ENCODE assay signal across 38 cellular contexts in genomic region chr1:248000169-248000568, GRCh38. TPM values are rescaled to one million over a fixed set of nuclear protein-coding genes. Genes with fewer than 3 reads are reported as not detected.
"Had no signal": no experiment of that assay in that cellular context is flagged by ENCODE, and none has a peak within 500 bp of the region (broad histone marks: within the 10 kb centered on the region; RNA-seq: fewer than 3 reads in every experiment).

No MANE protein-coding gene starts in this region.

- H3K4me1 ChIP-seq: adrenal gland, body of pancreas, colonic mucosa, esophagus squamous epithelium, gastroesophageal sphincter, heart right ventricle had no signal

- H3K4me1 Mint-ChIP-seq: activated CD8-positive, alpha-beta memory T cell treated with anti-CD3 and anti-CD28 coated beads, Interleukin-2, amount 10 ng/mL, durations not matched to agents 7 days and 5 days; activated naive CD8-positive, alpha-beta T cell treated with anti-CD3 and anti-CD28 coated beads, Interleukin-2, amount 50 U/mL, for 24 hours; WTC11 had no signal

- H3K27me3 Mint-ChIP-seq: activated CD4-positive, alpha-beta memory T cell treated with anti-CD3 and anti-CD28 coated beads for 36 hours; activated CD8-positive, alpha-beta memory T cell treated with anti-CD3 and anti-CD28 coated beads, Interleukin-2, amount 10 ng/mL, durations not matched to agents 7 days and 5 days; activated naive CD8-positive, alpha-beta T cell treated with anti-CD3 and anti-CD28 coated beads for 36 hours; activated naive CD8-positive, alpha-beta T cell treated with anti-CD3 and anti-CD28 coated beads, Interleukin-2, amount 50 U/mL, for 24 hours; activated T-cell treated with anti-CD3 and anti-CD28 coated beads, Interleukin-2, amount 50 U/mL, for 24 hours had no signal

- H3K36me3 Mint-ChIP-seq: activated CD8-positive, alpha-beta memory T cell treated with anti-CD3 and anti-CD28 coated beads, Interleukin-2, amount 10 ng/mL, durations not matched to agents 7 days and 5 days; activated naive CD8-positive, alpha-beta T cell treated with anti-CD3 and anti-CD28 coated beads for 36 hours had no signal

- DNase-seq: activated CD4-positive, alpha-beta memory T cell treated with anti-CD3 and anti-CD28 coated beads for 36 hours; activated CD4-positive, alpha-beta T cell treated with anti-CD3 and anti-CD28 coated beads for 1 hour; activated CD4-positive, alpha-beta T cell treated with anti-CD3 and anti-CD28 coated beads for 48 hours; activated CD4-positive, alpha-beta T cell treated with anti-CD3 and anti-CD28 coated beads, Interleukin-2, amount 50 U/mL, for 1 hour; activated CD8-positive, alpha-beta memory T cell treated with anti-CD3 and anti-CD28 coated beads, Interleukin-2, amount 10 ng/mL, durations not matched to agents 7 days and 5 days; activated CD8-positive, alpha-beta memory T cell treated with anti-CD3 and anti-CD28 coated beads, Interleukin-2, amount 50 U/mL, for 4 hours; activated CD8-positive, alpha-beta T cell treated with anti-CD3 and anti-CD28 coated beads, Interleukin-2, amount 10 ng/mL, durations not matched to agents 7 days and 5 days; activated effector memory CD4-positive, alpha-beta T cell treated with anti-CD3 and anti-CD28 coated beads, Interleukin-2, amount 50 U/mL, for 16 hours; activated naive CD4-positive, alpha-beta T cell; activated naive CD4-positive, alpha-beta T cell treated with anti-CD3 and anti-CD28 coated beads, Interleukin-2, amount 50 U/mL, for 16 hours; activated naive CD8-positive, alpha-beta T cell treated with anti-CD3 and anti-CD28 coated beads for 36 hours; activated naive CD8-positive, alpha-beta T cell treated with anti-CD3 and anti-CD28 coated beads, Interleukin-2, amount 50 U/mL, for 24 hours; activated T-cell treated with anti-CD3 and anti-CD28 coated beads, Interleukin-2, amount 50 U/mL, for 24 hours; adrenal gland; amygdala; aorta; body of pancreas; central memory CD4-positive, alpha-beta T cell; cerebellar nuclear complex; colonic mucosa; effector CD8-positive, alpha-beta T cell; esophagus squamous epithelium; foreskin melanocyte; heart right ventricle; T-helper 2 cell had no signal

- H3K4me3 Mint-ChIP-seq: activated CD4-positive, alpha-beta memory T cell treated with anti-CD3 and anti-CD28 coated beads for 36 hours; activated CD8-positive, alpha-beta memory T cell treated with anti-CD3 and anti-CD28 coated beads, Interleukin-2, amount 10 ng/mL, durations not matched to agents 7 days and 5 days; activated CD8-positive, alpha-beta T cell treated with anti-CD3 and anti-CD28 coated beads, Interleukin-2, amount 10 ng/mL, durations not matched to agents 7 days and 5 days; activated naive CD8-positive, alpha-beta T cell treated with anti-CD3 and anti-CD28 coated beads for 36 hours; activated naive CD8-positive, alpha-beta T cell treated with anti-CD3 and anti-CD28 coated beads, Interleukin-2, amount 50 U/mL, for 24 hours; activated T-cell treated with anti-CD3 and anti-CD28 coated beads, Interleukin-2, amount 50 U/mL, for 24 hours; WTC11 had no signal

- H3K27me3 ChIP-seq: adrenal gland, body of pancreas, cardiac muscle cell, colonic mucosa, esophagus squamous epithelium, gastroesophageal sphincter, heart right ventricle had no signal

- H3K9me3 Mint-ChIP-seq: activated CD4-positive, alpha-beta memory T cell treated with anti-CD3 and anti-CD28 coated beads for 36 hours; activated naive CD8-positive, alpha-beta T cell treated with anti-CD3 and anti-CD28 coated beads for 36 hours; activated T-helper 2 cell treated with anti-CD3 and anti-CD28 coated beads, Interferon-gamma antibody, Interleukin-2, Interleukin-4, amounts not matched to agents 10 μg/mL and 5 μg/mL and 100 μg/mL, durations not matched to agents 14 hours and 24 hours and 36 hours had no signal

- H3K9me3 ChIP-seq: adrenal gland, body of pancreas, colonic mucosa, esophagus squamous epithelium, gastroesophageal sphincter, heart right ventricle had no signal

- H3K27ac Mint-ChIP-seq: activated CD4-positive, alpha-beta memory T cell treated with anti-CD3 and anti-CD28 coated beads for 36 hours; activated CD8-positive, alpha-beta memory T cell treated with anti-CD3 and anti-CD28 coated beads, Interleukin-2, amount 10 ng/mL, durations not matched to agents 7 days and 5 days; activated CD8-positive, alpha-beta T cell treated with anti-CD3 and anti-CD28 coated beads, Interleukin-2, amount 10 ng/mL, durations not matched to agents 7 days and 5 days; activated naive CD8-positive, alpha-beta T cell treated with anti-CD3 and anti-CD28 coated beads for 36 hours; activated naive CD8-positive, alpha-beta T cell treated with anti-CD3 and anti-CD28 coated beads, Interleukin-2, amount 50 U/mL, for 24 hours; activated T-cell treated with anti-CD3 and anti-CD28 coated beads, Interleukin-2, amount 50 U/mL, for 24 hours; activated T-helper 2 cell treated with anti-CD3 and anti-CD28 coated beads, Interferon-gamma antibody, Interleukin-2, Interleukin-4, amounts not matched to agents 10 μg/mL and 5 μg/mL and 100 μg/mL, durations not matched to agents 14 hours and 24 hours and 36 hours; WTC11 had no signal

- H3K4me3 ChIP-seq: adrenal gland, body of pancreas, cardiac muscle cell, colonic mucosa, esophagus squamous epithelium, gastroesophageal sphincter, heart right ventricle had no signal

- H3K36me3 ChIP-seq: adrenal gland, cardiac muscle cell, colonic mucosa, esophagus squamous epithelium, gastroesophageal sphincter, heart right ventricle had no signal

- ATAC-seq: activated CD8-positive, alpha-beta memory T cell treated with anti-CD3 and anti-CD28 coated beads, Interleukin-2, amount 10 ng/mL, durations not matched to agents 7 days and 5 days; activated CD8-positive, alpha-beta T cell treated with anti-CD3 and anti-CD28 coated beads, Interleukin-2, amount 10 ng/mL, durations not matched to agents 7 days and 5 days; activated naive CD8-positive, alpha-beta T cell treated with anti-CD3 and anti-CD28 coated beads, Interleukin-2, amount 50 U/mL, for 24 hours; body of pancreas; gastroesophageal sphincter; heart right ventricle; WTC11 had no signal

- H3K27ac ChIP-seq: adrenal gland, body of pancreas, cardiac muscle cell, colonic mucosa, epithelial cell of prostate, esophagus squamous epithelium, gastroesophageal sphincter, heart right ventricle, VCaP had no signal

RNA-seq across cellular contexts. Expression of gene OR2L5, which starts 13.3 kb away (rescaled TPM):
- total RNA-seq: activated CD4-positive, alpha-beta memory T cell treated with anti-CD3 and anti-CD28 coated beads for 36 hours; activated CD8-positive, alpha-beta memory T cell treated with anti-CD3 and anti-CD28 coated beads for 36 hours; activated CD8-positive, alpha-beta memory T cell treated with anti-CD3 and anti-CD28 coated beads, Interleukin-2, amount 10 ng/mL, durations not matched to agents 7 days and 5 days; activated CD8-positive, alpha-beta T cell treated with anti-CD3 and anti-CD28 coated beads, Interleukin-2, amount 10 ng/mL, durations not matched to agents 7 days and 5 days; activated naive CD8-positive, alpha-beta T cell treated with anti-CD3 and anti-CD28 coated beads for 36 hours; activated T-helper 2 cell treated with anti-CD3 and anti-CD28 coated beads, Interferon-gamma antibody, Interleukin-2, Interleukin-4, amounts not matched to agents 10 μg/mL and 5 μg/mL and 100 μg/mL, durations not matched to agents 14 hours and 24 hours and 36 hours; body of pancreas; cardiac muscle cell; colonic mucosa; dermis microvascular lymphatic vessel endothelial cell; endothelial cell of umbilical vein; esophagus squamous epithelium; fibroblast of lung; fibroblast of villous mesenchyme; gastroesophageal sphincter; glomerular endothelial cell; heart right ventricle; T-helper 1 cell treated with Interleukin-12 subunit alpha and Interleukin-12 subunit beta and Interleukin-4 antibody, amounts not matched to agents 30 ng/mL and 1 ng/mL, for 36 hours; WTC11 had no signal

RNA-seq across cellular contexts. Expression of gene OR2L2, which starts 29.7 kb away (rescaled TPM):
- total RNA-seq: activated CD8-positive, alpha-beta T cell treated with anti-CD3 and anti-CD28 coated beads, Interleukin-2, amount 10 ng/mL, durations not matched to agents 7 days and 5 days; body of pancreas; cardiac muscle cell; dermis microvascular lymphatic vessel endothelial cell; esophagus squamous epithelium; fibroblast of villous mesenchyme; gastroesophageal sphincter; glomerular endothelial cell; WTC11 had no signal

RNA-seq across cellular contexts. Expression of gene OR2AK2, which starts 35.1 kb away (rescaled TPM):
- total RNA-seq: activated CD4-positive, alpha-beta memory T cell treated with anti-CD3 and anti-CD28 coated beads for 36 hours; activated CD8-positive, alpha-beta memory T cell treated with anti-CD3 and anti-CD28 coated beads for 36 hours; activated CD8-positive, alpha-beta memory T cell treated with anti-CD3 and anti-CD28 coated beads, Interleukin-2, amount 10 ng/mL, durations not matched to agents 7 days and 5 days; activated CD8-positive, alpha-beta T cell treated with anti-CD3 and anti-CD28 coated beads, Interleukin-2, amount 10 ng/mL, durations not matched to agents 7 days and 5 days; activated naive CD8-positive, alpha-beta T cell treated with anti-CD3 and anti-CD28 coated beads for 36 hours; activated T-helper 2 cell treated with anti-CD3 and anti-CD28 coated beads, Interferon-gamma antibody, Interleukin-2, Interleukin-4, amounts not matched to agents 10 μg/mL and 5 μg/mL and 100 μg/mL, durations not matched to agents 14 hours and 24 hours and 36 hours; adrenal gland; aorta; body of pancreas; cardiac muscle cell; colonic mucosa; dermis microvascular lymphatic vessel endothelial cell; endothelial cell of umbilical vein; esophagus squamous epithelium; fibroblast of lung; gastroesophageal sphincter; glomerular endothelial cell; heart right ventricle; T-helper 1 cell treated with Interleukin-12 subunit alpha and Interleukin-12 subunit beta and Interleukin-4 antibody, amounts not matched to agents 30 ng/mL and 1 ng/mL, for 36 hours; WTC11 had no signal

RNA-seq across cellular contexts. Expression of gene OR2L3, which starts 46.5 kb away (rescaled TPM):
- total RNA-seq: activated CD4-positive, alpha-beta memory T cell treated with anti-CD3 and anti-CD28 coated beads for 36 hours; activated CD8-positive, alpha-beta memory T cell treated with anti-CD3 and anti-CD28 coated beads for 36 hours; activated CD8-positive, alpha-beta memory T cell treated with anti-CD3 and anti-CD28 coated beads, Interleukin-2, amount 10 ng/mL, durations not matched to agents 7 days and 5 days; activated CD8-positive, alpha-beta T cell treated with anti-CD3 and anti-CD28 coated beads, Interleukin-2, amount 10 ng/mL, durations not matched to agents 7 days and 5 days; activated naive CD8-positive, alpha-beta T cell treated with anti-CD3 and anti-CD28 coated beads for 36 hours; activated T-helper 2 cell treated with anti-CD3 and anti-CD28 coated beads, Interferon-gamma antibody, Interleukin-2, Interleukin-4, amounts not matched to agents 10 μg/mL and 5 μg/mL and 100 μg/mL, durations not matched to agents 14 hours and 24 hours and 36 hours; adrenal gland; body of pancreas; cardiac muscle cell; colonic mucosa; dermis microvascular lymphatic vessel endothelial cell; endothelial cell of umbilical vein; esophagus squamous epithelium; fibroblast of villous mesenchyme; gastroesophageal sphincter; glomerular endothelial cell; heart right ventricle; T-helper 1 cell treated with Interleukin-12 subunit alpha and Interleukin-12 subunit beta and Interleukin-4 antibody, amounts not matched to agents 30 ng/mL and 1 ng/mL, for 36 hours; WTC11 had no signal

RNA-seq across cellular contexts. Expression of gene OR2L8, which starts 51.5 kb away (rescaled TPM):
- total RNA-seq: activated CD4-positive, alpha-beta memory T cell treated with anti-CD3 and anti-CD28 coated beads for 36 hours; activated CD8-positive, alpha-beta memory T cell treated with anti-CD3 and anti-CD28 coated beads for 36 hours; activated CD8-positive, alpha-beta memory T cell treated with anti-CD3 and anti-CD28 coated beads, Interleukin-2, amount 10 ng/mL, durations not matched to agents 7 days and 5 days; activated naive CD8-positive, alpha-beta T cell treated with anti-CD3 and anti-CD28 coated beads for 36 hours; adrenal gland; body of pancreas; cardiac muscle cell; colonic mucosa; dermis microvascular lymphatic vessel endothelial cell; endothelial cell of umbilical vein; esophagus squamous epithelium; fibroblast of villous mesenchyme; gastroesophageal sphincter; glomerular endothelial cell; heart right ventricle; WTC11 had no signal
